20 cellular contexts compared by ENCODE assay signal in genomic region chr18:22856870-22857269, GRCh38.
DNase-seq lines count a peak whose midpoint lies in the region; ATAC-seq, FAIRE-seq and TF ChIP-seq lines count a peak whose summit lies in the region.
"Had no signal": no experiment of that assay in that cellular context is flagged by ENCODE, and none has a peak within 500 bp of the region (broad histone marks: within the 10 kb centered on the region; RNA-seq: fewer than 3 reads in every experiment).

No MANE protein-coding gene starts in this region.

- no peak overlapping the region for H3K27ac Mint-ChIP-seq in neural progenitor cell
- H3K27ac Mint-ChIP-seq in stimulated activated memory B cell treated with anti-CD40 and anti-IgM and Interleukin-4, amounts not matched to agents 10 μg/mL and 1 μg/mL and 100 μg/mL, for 72 hours: no peak overlapping the region
- no peak overlapping the region for H3K27ac Mint-ChIP-seq in activated naive CD8-positive, alpha-beta T cell treated with anti-CD3 and anti-CD28 coated beads for 36 hours

- no peaks in the 10 kb centered on the region for H3K36me3 Mint-ChIP-seq in neural progenitor cell
- no peaks in the 10 kb centered on the region for H3K36me3 Mint-ChIP-seq in stimulated activated memory B cell treated with anti-CD40 and anti-IgM and Interleukin-4, amounts not matched to agents 10 μg/mL and 1 μg/mL and 100 μg/mL, for 72 hours
- H3K36me3 Mint-ChIP-seq in activated naive CD8-positive, alpha-beta T cell treated with anti-CD3 and anti-CD28 coated beads for 36 hours: no peaks in the 10 kb centered on the region

- dilution Hi-C loops in mammary epithelial cell (cut with HindIII; ENCODE audit: low sequenced_read_pairs): loop anchor here (5.0 kb wide), 1 partner anchor 55 kb away; no protein-coding TSS in a partner anchor

- no peaks in the 10 kb centered on the region for H3K9me3 ChIP-seq in mammary epithelial cell (replicated peaks; ENCODE audit: insufficient read depth, low read length)
- no peaks in the 10 kb centered on the region for H3K9me3 ChIP-seq in neural progenitor cell (ENCODE audit: low read depth)
- H3K9me3 ChIP-seq in kidney (ENCODE audit: control insufficient read depth in 1 of 2, low read length in 2 of 2): no peaks in the 10 kb centered on the region

- H3K27ac ChIP-seq in mammary epithelial cell (ENCODE audit: insufficient read depth, low read depth, low read length) (peak overlapping the region; percentile 96), neural progenitor cell (no peak overlapping the region), kidney (ENCODE audit: low read depth in 2 of 2, low read length in 2 of 2) (no peak overlapping the region)
- H3K27ac ChIP-seq: PC-9 had no signal

- DNase-seq in H7 (peak; percentile 29), mammary epithelial cell (peak; percentile 96), iPS DF 19.7 (ENCODE audit: low read depth, low spot score) (peak; percentile 63), neural progenitor cell (ENCODE audit: low spot score) (peak; percentile 18), kidney (no peak), omental fat pad (ENCODE audit: low spot score) (no peak)
- no peak for DNase-seq in activated naive CD8-positive, alpha-beta T cell treated with anti-CD3 and anti-CD28 coated beads for 36 hours
- DNase-seq: C1 segment of cervical spinal cord; DMS153; EL; KBM-7; NCI-H1092; NCI-H345; NCI-H69; NK-92 treated with Interleukin-12 subunit alpha and Interleukin-12 subunit beta, amount 100 ng/mL, for 24 hours; PC-9 had no signal

- WGBS in mammary epithelial cell (ENCODE audit: low coverage, missing lambda C conversion rate): 0% methylated on average over 2 of the region's 2 CpGs

- H3F3A ChIP-seq in neural progenitor cell (ENCODE audit: low read depth): no peaks in the 10 kb centered on the region

- FAIRE-seq in kidney (lab: Jason Lieb, UNC): no peak
- FAIRE-seq: HTR-8/SVneo had no signal

- no peak overlapping the region for H3K4me3 Mint-ChIP-seq in neural progenitor cell
- H3K4me3 Mint-ChIP-seq in stimulated activated memory B cell treated with anti-CD40 and anti-IgM and Interleukin-4, amounts not matched to agents 10 μg/mL and 1 μg/mL and 100 μg/mL, for 72 hours: no peak overlapping the region
- no peak overlapping the region for H3K4me3 Mint-ChIP-seq in activated naive CD8-positive, alpha-beta T cell treated with anti-CD3 and anti-CD28 coated beads for 36 hours

- H3K4me1 ChIP-seq in mammary epithelial cell (ENCODE audit: insufficient read depth, low read length): peaks cover 26% of the 10 kb centered on the region
- no peaks in the 10 kb centered on the region for H3K4me1 ChIP-seq in neural progenitor cell
- H3K4me1 ChIP-seq in kidney (ENCODE audit: control insufficient read depth in 1 of 2, insufficient read depth in 1 of 2, low read depth in 1 of 2, low read length in 2 of 2): no peaks in the 10 kb centered on the region

- TF ChIP-seq CTCF in mammary epithelial cell (conservative IDR thresholded peaks at IDR 0.05 in 1 of 2, IDR thresholded peaks at IDR 0.05 in 1 of 2; ENCODE audit: extremely low read depth in 1 of 2, insufficient read depth in 1 of 2, low read depth in 1 of 2, low read length in 2 of 2): no peak
- no peak for TF ChIP-seq CTCF in neural progenitor cell (IDR thresholded peaks at IDR 0.05)
- no peak for TF ChIP-seq CTCF in kidney (IDR thresholded peaks at IDR 0.05; ENCODE audit: borderline replicate concordance, extremely low read depth, insufficient read depth)
- no peak for TF ChIP-seq CTCF in omental fat pad (IDR thresholded peaks at IDR 0.05)

- no TSS peak for BruUV-seq in mammary epithelial cell (replicated peaks; lab: Mats Ljungman, UMichigan)

- H3K27me3 ChIP-seq in H7 (ENCODE audit: control insufficient read depth, insufficient read depth, low read length): no peaks in the 10 kb centered on the region
- H3K27me3 ChIP-seq in mammary epithelial cell (ENCODE audit: insufficient read depth, low read length): no peaks in the 10 kb centered on the region
- no peaks in the 10 kb centered on the region for H3K27me3 ChIP-seq in neural progenitor cell

- H3K27me3 Mint-ChIP-seq in neural progenitor cell (ENCODE audit: insufficient read depth, low read depth): no peaks in the 10 kb centered on the region
- H3K27me3 Mint-ChIP-seq in stimulated activated memory B cell treated with anti-CD40 and anti-IgM and Interleukin-4, amounts not matched to agents 10 μg/mL and 1 μg/mL and 100 μg/mL, for 72 hours: peaks cover 21% of the 10 kb centered on the region
- H3K27me3 Mint-ChIP-seq in activated naive CD8-positive, alpha-beta T cell treated with anti-CD3 and anti-CD28 coated beads for 36 hours: peaks cover 31% of the 10 kb centered on the region

- intact Hi-C loops in mammary epithelial cell (cut with micrococcal nuclease): loop anchor here (1.0 kb wide), 3 partner anchors 9 to 57 kb away; no protein-coding TSS in a partner anchor
- intact Hi-C loops in kidney (cut with DNase I): no loop called here

- CTCF ChIA-PET in mammary epithelial cell (lab: Charles Lee; ENCODE audit: low non-redundant PET): interaction anchor here (0.7 to 0.9 kb wide), 2 partner anchors 9 to 84 kb away, joined by 3 read pairs; no protein-coding TSS in a partner anchor

- in situ Hi-C loops in mammary epithelial cell (cut with MboI; ENCODE audit: low sequenced_read_pairs in 2 of 2): no loop called here

- no peaks in the 10 kb centered on the region for H4K20me1 ChIP-seq in mammary epithelial cell (ENCODE audit: insufficient read depth, low read length)
- no peaks in the 10 kb centered on the region for H4K20me1 ChIP-seq in neural progenitor cell (ENCODE audit: low read depth)

- peak overlapping the region; percentile 55 for H3K9ac ChIP-seq in mammary epithelial cell (ENCODE audit: insufficient read depth, low read length)
- H3K9ac ChIP-seq in neural progenitor cell: no peak overlapping the region
- no peak overlapping the region for H3K9ac ChIP-seq in kidney (ENCODE audit: low read length in 2 of 2)

- no peaks in the 10 kb centered on the region for H3K9me3 Mint-ChIP-seq in neural progenitor cell
- no peaks in the 10 kb centered on the region for H3K9me3 Mint-ChIP-seq in stimulated activated memory B cell treated with anti-CD40 and anti-IgM and Interleukin-4, amounts not matched to agents 10 μg/mL and 1 μg/mL and 100 μg/mL, for 72 hours
- H3K9me3 Mint-ChIP-seq in activated naive CD8-positive, alpha-beta T cell treated with anti-CD3 and anti-CD28 coated beads for 36 hours: no peaks in the 10 kb centered on the region

- H2AFZ ChIP-seq in mammary epithelial cell (ENCODE audit: low read depth, low read length) (peak overlapping the region; percentile 15), neural progenitor cell (replicated peaks) (no peak overlapping the region)
- H2AFZ ChIP-seq: PC-9 had no signal

- no peaks in the 10 kb centered on the region for H3K4me1 Mint-ChIP-seq in neural progenitor cell
- H3K4me1 Mint-ChIP-seq in stimulated activated memory B cell treated with anti-CD40 and anti-IgM and Interleukin-4, amounts not matched to agents 10 μg/mL and 1 μg/mL and 100 μg/mL, for 72 hours: no peaks in the 10 kb centered on the region
- no peaks in the 10 kb centered on the region for H3K4me1 Mint-ChIP-seq in activated naive CD8-positive, alpha-beta T cell treated with anti-CD3 and anti-CD28 coated beads for 36 hours

- no peaks in the 10 kb centered on the region for H3K36me3 ChIP-seq in H7 (replicated peaks; ENCODE audit: control insufficient read depth, insufficient read depth, low read length)
- no peaks in the 10 kb centered on the region for H3K36me3 ChIP-seq in mammary epithelial cell (ENCODE audit: insufficient read depth, low read length)
- H3K36me3 ChIP-seq in neural progenitor cell: no peaks in the 10 kb centered on the region
- H3K36me3 ChIP-seq in kidney (ENCODE audit: control insufficient read depth in 1 of 2, insufficient read depth in 2 of 2, low read length in 2 of 2): no peaks in the 10 kb centered on the region

- H3K4me3 ChIP-seq in H7 (ENCODE audit: insufficient read depth, low read depth, low read length) (no peak overlapping the region), mammary epithelial cell (replicated peaks in 1 of 3; ENCODE audit: insufficient read depth in 1 of 3, low read depth in 2 of 3, low read length in 3 of 3) (no peak overlapping the region), neural progenitor cell (no peak overlapping the region), kidney (ENCODE audit: low read length in 2 of 2) (no peak overlapping the region)
- H3K4me3 ChIP-seq: PC-9 had no signal

- H3K4me2 ChIP-seq in mammary epithelial cell (ENCODE audit: insufficient read depth, low read depth, low read length): peak overlapping the region; percentile 51
- H3K4me2 ChIP-seq in neural progenitor cell: no peak overlapping the region
- H3K4me2 ChIP-seq: PC-9 had no signal

- ATAC-seq in stimulated activated memory B cell treated with anti-CD40 and anti-IgM and Interleukin-4, amounts not matched to agents 10 μg/mL and 1 μg/mL and 100 μg/mL, for 72 hours: no peak
- no peak for ATAC-seq in omental fat pad (ENCODE audit: low FRiP score)
- ATAC-seq: HCT116, Right ventricle myocardium inferior had no signal

- H3K79me2 ChIP-seq in mammary epithelial cell (ENCODE audit: insufficient read depth, low read length) (no peaks in the 10 kb centered on the region), neural progenitor cell (ENCODE audit: low read depth) (no peaks in the 10 kb centered on the region)

Comparison
In these comparisons a context has a peak if more than half of its experiments do, and no peak if none do; other contexts are left out.
1. DNase-seq: peak in H7 (single experiment), mammary epithelial cell (single experiment), iPS DF 19.7 (single experiment) and neural progenitor cell (single experiment); none in kidney (single experiment), omental fat pad (single experiment) and activated naive CD8-positive, alpha-beta T cell treated with anti-CD3 and anti-CD28 coated beads for 36 hours (single experiment).